8 cellular contexts compared by ENCODE assay signal in genomic region chr15:75453703-75454470, GRCh38. TPM values are rescaled to one million over a fixed set of nuclear protein-coding genes. Genes with fewer than 3 reads are reported as not detected.
A peak's percentile ranks its signal among the peaks of the same experiment; 100 is the strongest.
DNase-seq lines count a peak whose midpoint lies in the region; ATAC-seq, FAIRE-seq and TF ChIP-seq lines count a peak whose summit lies in the region.

No MANE protein-coding gene starts in this region.

- H3K4me1 ChIP-seq in cardiac muscle cell (ENCODE audit: low read depth), result no peaks in the 10 kb centered on the region
- H3K4me1 ChIP-seq in pancreas, result peaks cover 3 to 10% (median 9%) of the 10 kb centered on the region in 3 donors
- peaks cover 0 to 35% (median 20%) of the 10 kb centered on the region in 4 donors for H3K4me1 ChIP-seq in tibial artery

- no peak; the same call in 1 of the 2 replicates for TF ChIP-seq POLR2A in GM12891 (IDR thresholded peaks at IDR 0.05; ENCODE audit: low read depth, low read length)

- H3K36me3 ChIP-seq in cardiac muscle cell, result no peaks in the 10 kb centered on the region
- no peaks in the 10 kb centered on the region for H3K36me3 ChIP-seq in pancreas
- no peaks in the 10 kb centered on the region for H3K36me3 ChIP-seq in tibial artery

- intact Hi-C loops in pancreas (cut with DNase I), result no loop called here
- intact Hi-C loops in tibial artery (cut with DNase I; ENCODE audit: low total_unique reads), result no loop called here

- ATAC-seq in HG02798 (IDR thresholded peaks at IDR 0.05; ENCODE audit: poor library complexity, unreplicated experiment), result peak; percentile 42
- peak; percentile 50 to 68 (median 60) for ATAC-seq in pancreas

- peak; percentile 85 for DNase-seq in GM12891 (ENCODE audit: insufficient read length, low spot score)
- peak; percentile 100 for DNase-seq in NCI-H1436 (lab: John Stamatoyannopoulos, UW)
- peak; percentile 100 for DNase-seq in SW480 (ENCODE audit: low spot score)
- DNase-seq in cardiac muscle cell (ENCODE audit: low read depth in 1 of 2, low spot score in 1 of 2), result peak; percentile 99 to 100
- DNase-seq in pancreas, result peak; percentile 95 to 98 (median 98)
- DNase-seq in tibial artery, result peak; percentile 99

- H3K27ac ChIP-seq in adipose tissue (ENCODE audit: low read depth, low read length) (peak overlapping the region; percentile 75), cardiac muscle cell (peak overlapping the region; percentile 98), pancreas (peak overlapping the region; percentile 94 to 96 (median 96)), tibial artery (peak overlapping the region; percentile 89 to 96)

- TF ChIP-seq CTCF in cardiac muscle cell (IDR thresholded peaks at IDR 0.05; ENCODE audit: low read depth, low read length), result no peak
- no peak for TF ChIP-seq CTCF in pancreas (IDR thresholded peaks at IDR 0.05)
- peak in 1 of 2 experiments; percentile 8 for TF ChIP-seq CTCF in tibial artery (IDR thresholded peaks at IDR 0.05)

- H3K4me3 ChIP-seq in cardiac muscle cell, result peak overlapping the region; percentile 74
- peak overlapping the region; percentile 81 to 95 (median 93) for H3K4me3 ChIP-seq in pancreas
- peak overlapping the region; percentile 72 to 88 for H3K4me3 ChIP-seq in tibial artery

- no peaks in the 10 kb centered on the region for H3K27me3 ChIP-seq in cardiac muscle cell
- no peaks in the 10 kb centered on the region for H3K27me3 ChIP-seq in pancreas
- H3K27me3 ChIP-seq in tibial artery, result no peaks in the 10 kb centered on the region

- no peaks in the 10 kb centered on the region for H3K9me3 ChIP-seq in cardiac muscle cell (ENCODE audit: low read depth)
- no peaks in the 10 kb centered on the region for H3K9me3 ChIP-seq in pancreas
- H3K9me3 ChIP-seq in tibial artery, result no peaks in the 10 kb centered on the region

- FAIRE-seq in GM12891 (lab: Jason Lieb, UNC), result peak; percentile 99
- peak; percentile 98 for FAIRE-seq in pancreas (lab: Jason Lieb, UNC)

- WGBS in adipose tissue, 3 donors, result 0% methylated on average over 48 to 57 of the region's 57 CpGs
- WGBS in pancreas, 2 donors, result 0% methylated on average over 42 to 57 of the region's 57 CpGs

TF ChIP-seq in GM12891, 5 proteins besides CTCF, POLR2A, EP300 and RAD21:
- TF ChIP-seq PAX5 (IDR thresholded peaks at IDR 0.05; ENCODE audit: insufficient read depth, low read length, severe bottlenecking) (peak; percentile 29), POU2F2 (IDR thresholded peaks at IDR 0.05; ENCODE audit: low read depth, low read length) (no peak), TAF1 (IDR thresholded peaks at IDR 0.05; ENCODE audit: low read depth, low read length) (peak; percentile 82), SPI1 (IDR thresholded peaks at IDR 0.05; ENCODE audit: low read depth, low read length) (peak; percentile 71), POLR2AphosphoS5 (IDR thresholded peaks at IDR 0.05; ENCODE audit: low read depth, low read length) (peak; percentile 75; the same call in 1 of the 2 replicates)

RNA-seq across cellular contexts. Expression of gene SIN3A, which starts 2.4 kb away (rescaled TPM):
- polyA plus RNA-seq in GM12891 (2012; ENCODE audit: low read depth, missing spikeins), result 14.2 TPM
- polyA plus RNA-seq in adipose tissue (10 to 100 TPM in 2 of 3 donors, 1 to 10 TPM in 1; 8.9 to 16.9 (median 16.9) TPM), cardiac muscle cell (19.2 and 28.4 TPM in 2 replicates), pancreas (10 to 100 TPM in 1 of 2 donors, 1 to 10 TPM in 1; 6.8 to 12.6 TPM)
- total RNA-seq in cardiac muscle cell (32.8 and 41.1 TPM in 2 replicates), pancreas (10 to 100 TPM; 19.6 to 33.4 (median 23.8) TPM)

Comparison
In these comparisons a context has a peak if more than half of its experiments do, and no peak if none do; other contexts are left out.
1. Peak in every context shown above with its lines: DNase-seq, ATAC-seq, H3K4me3 ChIP-seq and H3K27ac ChIP-seq.